In genomic region chr18:77095356-77096030, GRCh38 we compare ENCODE assay signal across 1 cellular context.
TF ChIP-seq lines count a peak whose summit lies in the region.

No MANE protein-coding gene starts in this region.

TF ChIP-seq in GM23338, 12 proteins besides CTCF, POLR2A, EP300 and RAD21 (continued from another document):
- TF ChIP-seq ZNF462 (CRISPR knock-in tag; IDR thresholded peaks at IDR 0.05), result no peak
- TF ChIP-seq NANOG (IDR thresholded peaks at IDR 0.05; ENCODE audit: borderline replicate concordance), result no peak
- no peak for TF ChIP-seq EZH2 (IDR thresholded peaks at IDR 0.05; ENCODE audit: low read depth, unreplicated experiment)
- TF ChIP-seq ZNF331 (CRISPR knock-in tag; IDR thresholded peaks at IDR 0.05; ENCODE audit: low read depth), result no peak
- no peak for TF ChIP-seq STAT1 (IDR thresholded peaks at IDR 0.05; ENCODE audit: unreplicated experiment)
- no peak for TF ChIP-seq ETS1 (IDR thresholded peaks at IDR 0.05)
- TF ChIP-seq CREB1 (CRISPR knock-in tag; IDR thresholded peaks at IDR 0.05; ENCODE audit: low read depth), result no peak
- no peak for TF ChIP-seq POLR2AphosphoS5 (IDR thresholded peaks at IDR 0.05; ENCODE audit: low read depth)
- TF ChIP-seq ZNF114 (CRISPR knock-in tag; IDR thresholded peaks at IDR 0.05), result no peak
- TF ChIP-seq EZH2phosphoT487 (IDR thresholded peaks at IDR 0.05; ENCODE audit: unreplicated experiment), result no peak
- no peak for TF ChIP-seq REST (IDR thresholded peaks at IDR 0.05; ENCODE audit: unreplicated experiment)
